In genomic region chr21:37860416-37860815, GRCh38 we compare ENCODE assay signal across 10 cellular contexts. TPM values are rescaled to one million over a fixed set of nuclear protein-coding genes. Genes with fewer than 3 reads are reported as not detected.
"Had no signal": no experiment of that assay in that cellular context is flagged by ENCODE, and none has a peak within 500 bp of the region (broad histone marks: within the 10 kb centered on the region; RNA-seq: fewer than 3 reads in every experiment).

No MANE protein-coding gene starts in this region.

- H3K4me1 ChIP-seq: HAP-1 had no signal

- H3K4me3 ChIP-seq: GM23248, HAP-1 had no signal

- H3K4me3 Mint-ChIP-seq: HFFc6 had no signal

- H3K36me3 ChIP-seq: HAP-1 had no signal

- DNase-seq: GM23248, GOT3, H7, HFFc6 had no signal

- ATAC-seq: HCT116, HepG2 had no signal

- H3K9ac ChIP-seq: GM23248 had no signal

- H3K27ac ChIP-seq: GM23248, HL-60 had no signal

- H2AFZ ChIP-seq: GM23248 had no signal

- H3K9me3 Mint-ChIP-seq: HFFc6 had no signal

- FAIRE-seq: HepG2 had no signal

- H3K27ac Mint-ChIP-seq: HFFc6 had no signal

RNA-seq across cellular contexts. Expression of gene KCNJ6, which starts 55.8 kb away (rescaled TPM):
- total RNA-seq: GM23248, H4, H7, HepG2, HFFc6, HT1080 had no signal
- polyA plus RNA-seq: HepG2 had no signal
